ENCODE assay signal across 8 cellular contexts in the genomic region with DNA sequence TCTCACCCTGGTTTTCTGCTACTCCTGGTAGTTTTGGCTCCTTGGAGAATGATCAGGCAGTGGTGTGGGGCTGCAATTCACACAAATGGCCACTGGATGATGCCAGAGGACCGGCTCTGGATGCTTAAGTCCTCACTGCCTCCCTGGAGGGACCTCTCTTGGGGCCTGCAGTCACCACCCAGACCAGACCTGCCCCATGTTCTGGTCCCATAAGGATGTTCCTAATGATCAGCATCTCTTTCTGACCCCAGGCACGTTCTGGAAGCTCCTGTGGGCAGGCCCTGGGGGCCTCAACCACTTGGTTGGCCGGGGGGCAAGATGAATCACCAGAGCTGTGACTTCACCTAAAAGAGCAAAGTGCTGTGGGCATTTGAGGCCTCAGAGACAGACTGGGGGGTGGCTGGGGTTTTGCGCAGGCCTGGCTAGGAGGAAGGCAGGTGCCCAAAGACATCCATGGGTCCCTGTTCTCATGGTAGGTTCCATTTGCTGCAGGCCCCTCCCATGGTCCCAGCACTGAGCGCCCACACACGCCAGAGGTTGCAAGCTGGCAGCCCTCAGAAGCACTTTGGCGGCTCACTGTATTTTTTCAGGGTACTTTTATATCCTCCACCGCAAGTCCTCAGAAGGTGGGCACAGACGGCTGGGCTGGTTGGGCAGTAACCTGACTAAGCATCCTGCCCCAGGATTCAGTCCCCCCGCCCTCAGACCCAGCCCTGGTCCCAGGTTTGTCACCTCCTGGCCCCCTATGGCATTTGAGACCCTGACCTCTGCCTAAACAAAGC. TPM values are rescaled to one million over a fixed set of nuclear protein-coding genes. Genes with fewer than 3 reads are reported as not detected.
DNase-seq lines count a peak whose midpoint lies in the region; ATAC-seq and TF ChIP-seq lines count a peak whose summit lies in the region.

No MANE protein-coding gene starts in this region.

- WGBS in lower leg skin, 2 donors, result 61 to 64% methylated on average over 9 to 10 of the region's 10 CpGs

- TF ChIP-seq POLR2A in lower leg skin (IDR thresholded peaks at IDR 0.05), result no peak

- no peak overlapping the region for H3K4me3 ChIP-seq in lower leg skin (ENCODE audit: low read depth, poor library complexity, severe bottlenecking)

- peaks cover 22% of the 10 kb centered on the region for H3K9me3 Mint-ChIP-seq in HFFc6

- H3K27ac Mint-ChIP-seq in HFFc6, result no peak overlapping the region

- intact Hi-C loops in lower leg skin (cut with DNase I; ENCODE audit: low total_unique reads), result loop anchor here (2.0 to 10.0 kb wide), 3 partner anchors 148 to 286 kb away; no protein-coding TSS in a partner anchor

- H3K4me1 Mint-ChIP-seq in HFFc6 (ENCODE audit: low read depth), result peaks cover 20% of the 10 kb centered on the region

- H3K27me3 Mint-ChIP-seq in HFFc6 (ENCODE audit: insufficient read depth), result peaks cover 17% of the 10 kb centered on the region

- TF ChIP-seq CTCF in HFFc6 (IDR thresholded peaks at IDR 0.05), result peak; percentile 99
- peak in 2 of 3 donors; percentile 84 to 100 for TF ChIP-seq CTCF in lower leg skin (IDR thresholded peaks at IDR 0.05)

- peaks cover 14% of the 10 kb centered on the region for H3K36me3 Mint-ChIP-seq in HFFc6 (ENCODE audit: low read depth)

- no peak for ATAC-seq in HG03139 (IDR thresholded peaks at IDR 0.05; ENCODE audit: unreplicated experiment)

- DNase-seq in C1 segment of cervical spinal cord (lab: John Stamatoyannopoulos, UW), result peak in 12 of 14 donors; percentile 28 to 77 (median 62)
- DNase-seq in HFFc6, result peak; percentile 72
- peak; percentile 3 for DNase-seq in NCI-H526 treated with DMSO at 0.1 percent for 48 hours (lab: John Stamatoyannopoulos, UW)
- DNase-seq in activated CD4-positive, alpha-beta T cell treated with anti-CD3 and anti-CD28 coated beads, Interleukin-2, amount 50 U/mL, for 1 hour, result peak; percentile 64
- peak; percentile 76 to 87 for DNase-seq in dermis microvascular lymphatic vessel endothelial cell (ENCODE audit: low read depth in 2 of 2)
- peak; percentile 80 to 96 for DNase-seq in lower leg skin (ENCODE audit: low spot score in 2 of 2)
- peak; percentile 36 to 42 (median 41) for DNase-seq in stimulated activated CD4-positive, alpha-beta T cell treated with anti-CD3 and anti-CD28 coated beads, TNF-alpha, amount 100 ng/mL, for 4 hours (ENCODE audit: low read depth in 3 of 3)

- H3K4me3 Mint-ChIP-seq in HFFc6, result no peak overlapping the region

RNA-seq across cellular contexts. Expression of a gene that starts 53.2 kb away (rescaled TPM):
- under 1 TPM; 0.20 to 0.83 (median 0.60) TPM for total RNA-seq in HFFc6 (2021; fragmentation: NEBNext Ultra II Directional; extraction: Animal tissue kit (Norgen Biotek cat#: 25700))
- 1.8 and 4.2 TPM in 2 replicates for total RNA-seq in dermis microvascular lymphatic vessel endothelial cell
- total RNA-seq in lower leg skin, result 1 to 10 TPM in 2 of 4 donors, under 1 TPM in 2; 0.53 to 4.5 (median 1.1) TPM

Comparison
In these comparisons a context has a peak if more than half of its experiments do, and no peak if none do; other contexts are left out.
1. DNase-seq: peak in every context shown above with its lines; median percentile 88 in lower leg skin; 82 in dermis microvascular lymphatic vessel endothelial cell; 72 in HFFc6; 64 in activated CD4-positive, alpha-beta T cell treated with anti-CD3 and anti-CD28 coated beads, Interleukin-2, amount 50 U/mL, for 1 hour; 62 in C1 segment of cervical spinal cord; 41 in stimulated activated CD4-positive, alpha-beta T cell treated with anti-CD3 and anti-CD28 coated beads, TNF-alpha, amount 100 ng/mL, for 4 hours; 3 in NCI-H526 treated with DMSO at 0.1 percent for 48 hours.